ENCODE assay signal across 13 cellular contexts in the genomic region with DNA sequence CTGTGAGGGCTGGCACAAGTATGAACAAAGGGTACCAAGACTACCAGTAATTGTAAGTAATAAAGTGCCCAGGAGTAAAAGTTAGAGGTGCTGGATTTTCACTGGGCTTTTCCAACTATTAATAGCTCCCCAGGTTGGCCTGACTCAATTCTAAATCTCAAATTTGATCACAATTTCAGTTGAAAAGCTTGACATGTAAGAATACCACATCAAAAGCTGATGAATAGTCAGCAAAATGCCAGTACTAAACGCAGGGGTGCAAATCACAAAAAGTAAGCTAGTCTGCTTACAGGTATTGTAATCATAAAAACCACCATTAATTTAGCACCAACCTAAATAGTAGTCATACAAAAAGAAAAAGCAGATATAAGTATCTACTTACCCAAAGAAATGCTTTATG.
DNase-seq lines count a peak whose midpoint lies in the region; ATAC-seq lines count a peak whose summit lies in the region.
"Had no signal": no experiment of that assay in that cellular context is flagged by ENCODE, and none has a peak within 500 bp of the region (broad histone marks: within the 10 kb centered on the region; RNA-seq: fewer than 3 reads in every experiment).

No MANE protein-coding gene starts in this region.

- H3K4me3 Mint-ChIP-seq in activated naive CD8-positive, alpha-beta T cell treated with anti-CD3 and anti-CD28 coated beads, Interleukin-2, amount 50 U/mL, for 24 hours: no peak overlapping the region
- no peak overlapping the region for H3K4me3 Mint-ChIP-seq in activated naive CD8-positive, alpha-beta T cell treated with anti-CD3 and anti-CD28 coated beads for 36 hours
- H3K4me3 Mint-ChIP-seq in stimulated activated effector memory CD8-positive, alpha-beta T cell treated with anti-CD3 and anti-CD28 coated beads, Interleukin-12 subunit alpha, Interleukin-12 subunit beta, amount 100 ng/mL, for 72 hours: no peak overlapping the region
- H3K4me3 Mint-ChIP-seq: CD4-positive, alpha-beta T cell had no signal

- DNase-seq in activated CD4-positive, CD25-positive, alpha-beta regulatory T cell treated with anti-CD3 and anti-CD28 coated beads, Interleukin-2, amount 50 U/mL, for 72 hours: no peak
- no peak for DNase-seq in activated naive CD8-positive, alpha-beta T cell treated with anti-CD3 and anti-CD28 coated beads, Interleukin-2, amount 50 U/mL, for 24 hours
- DNase-seq in activated naive CD8-positive, alpha-beta T cell treated with anti-CD3 and anti-CD28 coated beads for 36 hours: no peak
- DNase-seq in stimulated activated effector memory CD8-positive, alpha-beta T cell treated with anti-CD3 and anti-CD28 coated beads, Interleukin-12 subunit alpha, Interleukin-12 subunit beta, amount 100 ng/mL, for 72 hours (ENCODE audit: low spot score in 2 of 2): no peak
- DNase-seq in stimulated activated CD4-positive, alpha-beta T cell treated with anti-CD3 and anti-CD28 coated beads, Interleukin-2, amount 100 ng/mL, for 48 hours: no peak
- DNase-seq: AML-193; Caco-2; CD4-positive, alpha-beta T cell; GDM1; GM23248 had no signal

- H3K4me1 Mint-ChIP-seq in activated naive CD8-positive, alpha-beta T cell treated with anti-CD3 and anti-CD28 coated beads, Interleukin-2, amount 50 U/mL, for 24 hours: peaks cover 22% of the 10 kb centered on the region
- peaks cover 14% of the 10 kb centered on the region for H3K4me1 Mint-ChIP-seq in activated naive CD8-positive, alpha-beta T cell treated with anti-CD3 and anti-CD28 coated beads for 36 hours
- H3K4me1 Mint-ChIP-seq in stimulated activated effector memory CD8-positive, alpha-beta T cell treated with anti-CD3 and anti-CD28 coated beads, Interleukin-12 subunit alpha, Interleukin-12 subunit beta, amount 100 ng/mL, for 72 hours: peaks cover 16% of the 10 kb centered on the region

- H3K9me3 Mint-ChIP-seq in activated naive CD8-positive, alpha-beta T cell treated with anti-CD3 and anti-CD28 coated beads, Interleukin-2, amount 50 U/mL, for 24 hours: peaks cover 7% of the 10 kb centered on the region
- H3K9me3 Mint-ChIP-seq in activated naive CD8-positive, alpha-beta T cell treated with anti-CD3 and anti-CD28 coated beads for 36 hours: peaks cover 2% of the 10 kb centered on the region
- no peaks in the 10 kb centered on the region for H3K9me3 Mint-ChIP-seq in stimulated activated effector memory CD8-positive, alpha-beta T cell treated with anti-CD3 and anti-CD28 coated beads, Interleukin-12 subunit alpha, Interleukin-12 subunit beta, amount 100 ng/mL, for 72 hours

- H3K27ac Mint-ChIP-seq in activated naive CD8-positive, alpha-beta T cell treated with anti-CD3 and anti-CD28 coated beads, Interleukin-2, amount 50 U/mL, for 24 hours: no peak overlapping the region
- no peak overlapping the region for H3K27ac Mint-ChIP-seq in activated naive CD8-positive, alpha-beta T cell treated with anti-CD3 and anti-CD28 coated beads for 36 hours
- no peak overlapping the region for H3K27ac Mint-ChIP-seq in stimulated activated effector memory CD8-positive, alpha-beta T cell treated with anti-CD3 and anti-CD28 coated beads, Interleukin-12 subunit alpha, Interleukin-12 subunit beta, amount 100 ng/mL, for 72 hours
- H3K27ac Mint-ChIP-seq: CD4-positive, alpha-beta T cell had no signal

- peak; percentile 69 to 75 for ATAC-seq in activated CD4-positive, CD25-positive, alpha-beta regulatory T cell treated with anti-CD3 and anti-CD28 coated beads, Interleukin-2, amount 50 U/mL, for 24 hours
- ATAC-seq in activated naive CD8-positive, alpha-beta T cell treated with anti-CD3 and anti-CD28 coated beads, Interleukin-2, amount 50 U/mL, for 24 hours: peak; percentile 15
- peak; percentile 43 for ATAC-seq in stimulated activated effector memory CD8-positive, alpha-beta T cell treated with anti-CD3 and anti-CD28 coated beads, Interleukin-12 subunit alpha, Interleukin-12 subunit beta, amount 100 ng/mL, for 72 hours
- ATAC-seq in HG02885 (IDR thresholded peaks at IDR 0.05; ENCODE audit: poor library complexity, unreplicated experiment): no peak
- ATAC-seq: A549 had no signal

- H3K36me3 Mint-ChIP-seq in activated naive CD8-positive, alpha-beta T cell treated with anti-CD3 and anti-CD28 coated beads, Interleukin-2, amount 50 U/mL, for 24 hours (ENCODE audit: low read depth): no peaks in the 10 kb centered on the region
- no peaks in the 10 kb centered on the region for H3K36me3 Mint-ChIP-seq in activated naive CD8-positive, alpha-beta T cell treated with anti-CD3 and anti-CD28 coated beads for 36 hours
- H3K36me3 Mint-ChIP-seq in stimulated activated effector memory CD8-positive, alpha-beta T cell treated with anti-CD3 and anti-CD28 coated beads, Interleukin-12 subunit alpha, Interleukin-12 subunit beta, amount 100 ng/mL, for 72 hours: no peaks in the 10 kb centered on the region

- H3K27me3 Mint-ChIP-seq in activated naive CD8-positive, alpha-beta T cell treated with anti-CD3 and anti-CD28 coated beads, Interleukin-2, amount 50 U/mL, for 24 hours: no peaks in the 10 kb centered on the region
- no peaks in the 10 kb centered on the region for H3K27me3 Mint-ChIP-seq in activated naive CD8-positive, alpha-beta T cell treated with anti-CD3 and anti-CD28 coated beads for 36 hours
- H3K27me3 Mint-ChIP-seq: CD4-positive, alpha-beta T cell had no signal
